Comparison of ENCODE assay signal across 1 cellular context in genomic region chr10:69461327-69462025, GRCh38.
TF ChIP-seq lines count a peak whose summit lies in the region.

No MANE protein-coding gene starts in this region.

TF ChIP-seq in GM23338, 12 proteins besides CTCF, POLR2A, EP300 and RAD21 (continued from another document):
- TF ChIP-seq REST (IDR thresholded peaks at IDR 0.05; ENCODE audit: unreplicated experiment): no peak
